In genomic region chr4:81506731-81507130, GRCh38 we compare ENCODE assay signal across 15 cellular contexts. TPM values are rescaled to one million over a fixed set of nuclear protein-coding genes. Genes with fewer than 3 reads are reported as not detected.
DNase-seq lines count a peak whose midpoint lies in the region; ATAC-seq and TF ChIP-seq lines count a peak whose summit lies in the region.
"Had no signal": no experiment of that assay in that cellular context is flagged by ENCODE, and none has a peak within 500 bp of the region (broad histone marks: within the 10 kb centered on the region; RNA-seq: fewer than 3 reads in every experiment).

No MANE protein-coding gene starts in this region.

- no peak for TF ChIP-seq POLR2A in uterus (IDR thresholded peaks at IDR 0.05)

- H3K27me3 Mint-ChIP-seq in naive B cell = no peaks in the 10 kb centered on the region

- no peaks in the 10 kb centered on the region for H3K9me3 Mint-ChIP-seq in naive B cell

- H3K9me3 ChIP-seq in mammary epithelial cell (replicated peaks; ENCODE audit: insufficient read depth, low read length) (no peaks in the 10 kb centered on the region), uterus (no peaks in the 10 kb centered on the region)

- H3K27me3 ChIP-seq in mammary epithelial cell (ENCODE audit: insufficient read depth, low read length) = no peaks in the 10 kb centered on the region
- no peaks in the 10 kb centered on the region for H3K27me3 ChIP-seq in uterus
- no peaks in the 10 kb centered on the region for H3K27me3 ChIP-seq in dorsolateral prefrontal cortex

- no peak overlapping the region for H3K27ac ChIP-seq in mammary epithelial cell (ENCODE audit: insufficient read depth, low read depth, low read length)
- H3K27ac ChIP-seq in uterus = no peak overlapping the region
- H3K27ac ChIP-seq in dorsolateral prefrontal cortex = no peak overlapping the region
- H3K27ac ChIP-seq: parathyroid adenoma had no signal

- no peak for DNase-seq in naive B cell
- DNase-seq in mammary epithelial cell = no peak
- no peak for DNase-seq in uterus
- no peak for DNase-seq in dorsolateral prefrontal cortex
- DNase-seq in activated gamma-delta T cell (lab: John Stamatoyannopoulos, UW) = no peak
- DNase-seq: activated CD4-positive, alpha-beta T cell treated with anti-CD3 and anti-CD28 coated beads for 4 hours; DMS153; kidney; NCI-H2107; SHP77 had no signal

- CTCF ChIA-PET in mammary epithelial cell (lab: Charles Lee; ENCODE audit: low non-redundant PET) = interaction anchor here (0.5 kb wide), 1 partner anchor 127 kb away, joined by 4 read pairs; no protein-coding TSS in a partner anchor

- no TSS peak for BruUV-seq in mammary epithelial cell (replicated peaks; lab: Mats Ljungman, UMichigan)

- no peaks in the 10 kb centered on the region for H3K36me3 ChIP-seq in mammary epithelial cell (ENCODE audit: insufficient read depth, low read length)
- H3K36me3 ChIP-seq in uterus = no peaks in the 10 kb centered on the region

- TF ChIP-seq CTCF in mammary epithelial cell (conservative IDR thresholded peaks at IDR 0.05 in 1 of 2, IDR thresholded peaks at IDR 0.05 in 1 of 2; ENCODE audit: extremely low read depth in 1 of 2, insufficient read depth in 1 of 2, low read depth in 1 of 2, low read length in 2 of 2) = no peak
- TF ChIP-seq CTCF in uterus (IDR thresholded peaks at IDR 0.05) = no peak
- TF ChIP-seq CTCF in dorsolateral prefrontal cortex (IDR thresholded peaks at IDR 0.05 in 54 of 56, conservative IDR thresholded peaks at IDR 0.05 in 2 of 56; ENCODE audit: low read depth in 1 of 56, partially characterized antibody in 56 of 56) = no peak

- H3K4me3 Mint-ChIP-seq in naive B cell = peak overlapping the region in 5 of 8 donors; percentile 3 to 59 (median 25)

- in situ Hi-C loops in mammary epithelial cell (cut with MboI; ENCODE audit: low sequenced_read_pairs in 2 of 2) = no loop called here

- 57% methylated on average over 1 of the region's 2 CpGs for WGBS in mammary epithelial cell (ENCODE audit: low coverage, missing lambda C conversion rate)

- H4K20me1 ChIP-seq in mammary epithelial cell (ENCODE audit: insufficient read depth, low read length) = no peaks in the 10 kb centered on the region

- H2AFZ ChIP-seq in mammary epithelial cell (ENCODE audit: low read depth, low read length) = no peak overlapping the region
- H2AFZ ChIP-seq: parathyroid adenoma had no signal

- dilution Hi-C loops in mammary epithelial cell (cut with HindIII; ENCODE audit: low sequenced_read_pairs) = no loop called here

- H3K79me2 ChIP-seq in mammary epithelial cell (ENCODE audit: insufficient read depth, low read length) = no peaks in the 10 kb centered on the region
- H3K79me2 ChIP-seq: parathyroid adenoma had no signal

- H3K4me1 ChIP-seq in mammary epithelial cell (ENCODE audit: insufficient read depth, low read length) = no peaks in the 10 kb centered on the region
- no peaks in the 10 kb centered on the region for H3K4me1 ChIP-seq in uterus
- H3K4me1 ChIP-seq: parathyroid adenoma had no signal

- no peak overlapping the region for H3K4me2 ChIP-seq in mammary epithelial cell (ENCODE audit: insufficient read depth, low read depth, low read length)

- intact Hi-C loops in mammary epithelial cell (cut with micrococcal nuclease) (no loop called here), uterus (cut with DNase I; ENCODE audit: low total_unique reads) (no loop called here), dorsolateral prefrontal cortex (cut with DNase I) (no loop called here)

- no peaks in the 10 kb centered on the region for H3K36me3 Mint-ChIP-seq in naive B cell

- peak; percentile 40 for ATAC-seq in GM18519 (IDR thresholded peaks at IDR 0.05; ENCODE audit: low FRiP score, unreplicated experiment)
- ATAC-seq in GM21390 (IDR thresholded peaks at IDR 0.05; ENCODE audit: unreplicated experiment) = peak; percentile 42
- peak; percentile 63 for ATAC-seq in HG03108 (IDR thresholded peaks at IDR 0.05; ENCODE audit: unreplicated experiment)
- peak; percentile 29 to 46 for ATAC-seq in naive B cell (ENCODE audit: low read depth in 2 of 2)
- ATAC-seq: HepG2 had no signal

- H3K9ac ChIP-seq in mammary epithelial cell (ENCODE audit: insufficient read depth, low read length) = no peak overlapping the region
- H3K9ac ChIP-seq: parathyroid adenoma had no signal

- peaks cover 56 to 80% (median 72%) of the 10 kb centered on the region in 3 donors for H3K4me1 Mint-ChIP-seq in naive B cell

- H3K4me3 ChIP-seq in mammary epithelial cell (replicated peaks in 1 of 3; ENCODE audit: insufficient read depth in 1 of 3, low read depth in 2 of 3, low read length in 3 of 3) (no peak overlapping the region), uterus (no peak overlapping the region), dorsolateral prefrontal cortex (no peak overlapping the region)

- H3K27ac Mint-ChIP-seq in naive B cell = peak overlapping the region; percentile 25 to 85 (median 79)

RNA-seq across cellular contexts. Expression of gene RASGEF1B, which starts 35.0 kb away (rescaled TPM):
- polyA plus RNA-seq in naive B cell (ENCODE audit: low read depth in 6 of 6) (10 to 100 TPM; 43.9 to 75.9 (median 50.0) TPM), mammary epithelial cell (8.7 TPM)
- total RNA-seq in mammary epithelial cell (10 to 100 TPM; 10.6 to 15.3 TPM), uterus (10 to 100 TPM in 2 of 4 donors, 1 to 10 TPM in 1, under 1 TPM in 1; 0.77 to 25.9 (median 12.2) TPM), dorsolateral prefrontal cortex (10 to 100 TPM in 118 of 120 experiments, 1 to 10 TPM in 2; 8.3 to 27.8 (median 17.8) TPM)
- polyA minus RNA-seq in mammary epithelial cell = 2.0 TPM
